8 cellular contexts compared by ENCODE assay signal in genomic region chr15:66505430-66505811, GRCh38. TPM values are rescaled to one million over a fixed set of nuclear protein-coding genes. Genes with fewer than 3 reads are reported as not detected.
DNase-seq lines count a peak whose midpoint lies in the region; ATAC-seq and TF ChIP-seq lines count a peak whose summit lies in the region.

No MANE protein-coding gene starts in this region.

- H3K36me3 Mint-ChIP-seq in activated naive CD8-positive, alpha-beta T cell treated with anti-CD3 and anti-CD28 coated beads, Interleukin-2, amount 10 ng/mL, durations not matched to agents 7 days and 5 days = peaks cover 39% of the 10 kb centered on the region

- peak; percentile 15 for ATAC-seq in HG03039 (IDR thresholded peaks at IDR 0.05; ENCODE audit: unreplicated experiment)
- no peak for ATAC-seq in activated naive CD8-positive, alpha-beta T cell treated with anti-CD3 and anti-CD28 coated beads, Interleukin-2, amount 10 ng/mL, durations not matched to agents 7 days and 5 days (ENCODE audit: low read depth)
- ATAC-seq in thoracic aorta (ENCODE audit: insufficient number of reproducible peaks, low FRiP score, low read depth) = no peak
- ATAC-seq in GM18907 (IDR thresholded peaks at IDR 0.05; ENCODE audit: unreplicated experiment) = no peak

- H3K9me3 ChIP-seq in thoracic aorta = no peaks in the 10 kb centered on the region

- POLR2A ChIA-PET in activated naive CD8-positive, alpha-beta T cell treated with anti-CD3 and anti-CD28 coated beads, Interleukin-2, amount 10 ng/mL, durations not matched to agents 7 days and 5 days (lab: Charles Lee) = interaction anchor here (1.0 to 1.6 kb wide), 10 partner anchors 9 to 636 kb away, joined by 3 to 12 read pairs (median 4); partner anchors contain the start of genes DIS3L, MAP2K1, RAB11A and TIPIN

- no peak for DNase-seq in GM12864 (ENCODE audit: low read depth)
- DNase-seq in activated naive CD8-positive, alpha-beta T cell treated with anti-CD3 and anti-CD28 coated beads, Interleukin-2, amount 10 ng/mL, durations not matched to agents 7 days and 5 days = no peak
- DNase-seq in kidney epithelial cell (ENCODE audit: low read depth) = no peak
- no peak for DNase-seq in thoracic aorta (ENCODE audit: low spot score)
- no peak for DNase-seq in NAMALWA (ENCODE audit: low spot score)
- no peak for DNase-seq in NCI-H2107 treated with DMSO at 0.1 percent for 48 hours (lab: John Stamatoyannopoulos, UW; ENCODE audit: unreplicated experiment)

- peak overlapping the region; percentile 100 for H3K4me3 Mint-ChIP-seq in activated naive CD8-positive, alpha-beta T cell treated with anti-CD3 and anti-CD28 coated beads, Interleukin-2, amount 10 ng/mL, durations not matched to agents 7 days and 5 days

- H3K4me1 ChIP-seq in thoracic aorta (ENCODE audit: control insufficient read depth in 1 of 2, low read depth in 2 of 2) = peaks cover 13 to 27% of the 10 kb centered on the region in 2 donors

- peak overlapping the region; percentile 80 for H3K4me3 ChIP-seq in GM12864 (ENCODE audit: low read depth, low read length)
- H3K4me3 ChIP-seq in kidney epithelial cell (ENCODE audit: low read depth, low read length) = peak overlapping the region; percentile 90
- peak overlapping the region; percentile 95 for H3K4me3 ChIP-seq in thoracic aorta

- H3K36me3 ChIP-seq in kidney epithelial cell (ENCODE audit: control insufficient read depth, insufficient read depth, low read length) = no peaks in the 10 kb centered on the region
- peaks cover 14% of the 10 kb centered on the region for H3K36me3 ChIP-seq in thoracic aorta

- H3K4me1 Mint-ChIP-seq in activated naive CD8-positive, alpha-beta T cell treated with anti-CD3 and anti-CD28 coated beads, Interleukin-2, amount 10 ng/mL, durations not matched to agents 7 days and 5 days = peaks cover 42% of the 10 kb centered on the region

- H3K27me3 Mint-ChIP-seq in activated naive CD8-positive, alpha-beta T cell treated with anti-CD3 and anti-CD28 coated beads, Interleukin-2, amount 10 ng/mL, durations not matched to agents 7 days and 5 days = no peaks in the 10 kb centered on the region

- no peak for TF ChIP-seq CTCF in GM12864 (IDR thresholded peaks at IDR 0.05; ENCODE audit: low read depth, low read length, missing control alignments)
- TF ChIP-seq CTCF in kidney epithelial cell (IDR thresholded peaks at IDR 0.05; ENCODE audit: insufficient read depth, low read length, poor library complexity, severe bottlenecking) = no peak
- no peak for TF ChIP-seq CTCF in thoracic aorta (IDR thresholded peaks at IDR 0.05)

- H3K9me3 Mint-ChIP-seq in activated naive CD8-positive, alpha-beta T cell treated with anti-CD3 and anti-CD28 coated beads, Interleukin-2, amount 10 ng/mL, durations not matched to agents 7 days and 5 days = no peaks in the 10 kb centered on the region

- H3K27ac Mint-ChIP-seq in activated naive CD8-positive, alpha-beta T cell treated with anti-CD3 and anti-CD28 coated beads, Interleukin-2, amount 10 ng/mL, durations not matched to agents 7 days and 5 days = peak overlapping the region; percentile 99

- H3K27ac ChIP-seq in thoracic aorta = peak overlapping the region; percentile 92 to 97

- H3K27me3 ChIP-seq in kidney epithelial cell (ENCODE audit: control insufficient read depth, insufficient read depth, low read length) (no peaks in the 10 kb centered on the region), thoracic aorta (replicated peaks; ENCODE audit: insufficient read depth) (no peaks in the 10 kb centered on the region)

RNA-seq across cellular contexts. Expression of gene ZWILCH, which starts 0.3 kb away (rescaled TPM):
- 10 to 100 TPM; 28.1 to 28.7 TPM for total RNA-seq in activated naive CD8-positive, alpha-beta T cell treated with anti-CD3 and anti-CD28 coated beads, Interleukin-2, amount 10 ng/mL, durations not matched to agents 7 days and 5 days
- total RNA-seq in kidney epithelial cell = 11.2 and 11.6 TPM in 2 replicates
- 1 to 10 TPM; 3.0 to 8.4 TPM for total RNA-seq in thoracic aorta

RNA-seq across cellular contexts. Expression of gene RPL4, which starts 0.8 kb away (rescaled TPM):
- 1,000 to 10,000 TPM; 2,522 to 2,542 TPM for total RNA-seq in activated naive CD8-positive, alpha-beta T cell treated with anti-CD3 and anti-CD28 coated beads, Interleukin-2, amount 10 ng/mL, durations not matched to agents 7 days and 5 days
- total RNA-seq in kidney epithelial cell = 6,900 and 7,468 TPM in 2 replicates
- 1,000 to 10,000 TPM; 1,880 to 3,413 TPM for total RNA-seq in thoracic aorta

RNA-seq across cellular contexts. Expression of gene SNAPC5, which starts 7.9 kb away (rescaled TPM):
- total RNA-seq in activated naive CD8-positive, alpha-beta T cell treated with anti-CD3 and anti-CD28 coated beads, Interleukin-2, amount 10 ng/mL, durations not matched to agents 7 days and 5 days = 10 to 100 TPM; 32.4 to 33.7 TPM
- total RNA-seq in kidney epithelial cell (10.1 and 26.2 TPM in 2 replicates), thoracic aorta (10 to 100 TPM; 30.3 to 38.1 TPM)
